Comparison of ENCODE assay signal across 13 cellular contexts in the genomic region with DNA sequence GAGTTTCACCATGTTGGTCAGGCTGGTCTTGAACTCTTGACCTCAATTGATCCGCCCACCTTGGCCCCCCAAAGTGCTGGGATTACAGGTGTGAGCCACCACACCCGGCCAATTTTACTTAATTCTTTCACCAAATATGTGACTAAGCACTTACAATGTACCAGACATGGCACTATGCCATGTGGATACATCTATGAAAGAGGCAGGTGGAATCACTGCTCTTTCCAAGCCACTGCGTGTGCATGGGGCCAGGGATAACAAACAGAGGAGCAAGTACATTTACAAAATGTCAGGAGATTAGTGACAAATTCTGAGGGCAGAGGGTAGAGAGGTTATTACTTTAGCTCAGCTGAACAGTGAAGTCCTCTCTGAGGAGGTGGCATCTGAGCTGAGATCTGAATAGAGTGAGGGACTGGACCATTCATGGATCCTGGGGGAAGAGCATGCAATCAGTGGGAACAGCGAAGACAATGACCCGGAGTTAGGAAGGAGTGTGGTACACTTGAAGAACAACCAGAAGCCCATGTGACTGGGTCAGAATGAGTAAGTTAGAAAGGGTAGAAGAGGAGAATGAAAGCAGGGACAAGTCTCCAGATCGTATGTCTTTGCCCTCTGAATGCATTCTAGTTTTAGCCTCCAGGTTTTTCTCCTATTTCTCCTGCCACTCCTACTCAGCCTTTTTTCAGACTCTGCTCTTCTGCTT.
"Had no signal": no experiment of that assay in that cellular context is flagged by ENCODE, and none has a peak within 500 bp of the region (broad histone marks: within the 10 kb centered on the region; RNA-seq: fewer than 3 reads in every experiment).

No MANE protein-coding gene starts in this region.

- H3K9me3 Mint-ChIP-seq: naive B cell had no signal

- H3K36me3 ChIP-seq: colonic mucosa, heart left ventricle, right atrium auricular region, tibial nerve had no signal

- H3K4me1 ChIP-seq: colonic mucosa, right atrium auricular region, tibial nerve had no signal

- H3K9me3 ChIP-seq: colonic mucosa, heart left ventricle, right atrium auricular region, tibial nerve had no signal

- H3K4me3 ChIP-seq: colonic mucosa, heart left ventricle, lung, right atrium auricular region, tibial nerve had no signal

- H3K4me1 Mint-ChIP-seq: naive B cell had no signal

- H3K27ac ChIP-seq: colonic mucosa, right atrium auricular region, tibial nerve had no signal

- H3K36me3 Mint-ChIP-seq: naive B cell had no signal

- ATAC-seq: heart left ventricle, left colon had no signal

- DNase-seq: activated CD4-positive, CD25-positive, alpha-beta regulatory T cell treated with anti-CD3 and anti-CD28 coated beads, Interleukin-2, amount 50 U/mL, for 72 hours; activated CD8-positive, alpha-beta memory T cell treated with anti-CD3 and anti-CD28 coated beads for 24 hours; activated gamma-delta T cell treated with Interleukin-2 at 50 U/mL for 16 hours; aorta; colonic mucosa; foreskin melanocyte; heart left ventricle; left colon; naive B cell; posterior cingulate gyrus had no signal

- H3K27me3 ChIP-seq: colonic mucosa, heart left ventricle, right atrium auricular region, tibial nerve had no signal

- H3K4me3 Mint-ChIP-seq: naive B cell had no signal
